ENCODE assay signal across 1 cellular context in genomic region chr17:42422958-42423712, GRCh38.
TF ChIP-seq lines count a peak whose summit lies in the region.

Gene CAVIN1, minus strand, starts transcription at chr17:42423256. Its CDS starts 159 bp downstream, at chr17:42423097.

TF ChIP-seq in HepG2, 621 proteins besides CTCF, POLR2A, EP300 and RAD21 (continued from another document and continues in another):
- TF ChIP-seq HBP1 (CRISPR knock-in tag; IDR thresholded peaks at IDR 0.05; ENCODE audit: low read depth) = no peak
- TF ChIP-seq ATF7 (IDR thresholded peaks at IDR 0.05) = no peak
- TF ChIP-seq ATF7 (CRISPR knock-in tag; IDR thresholded peaks at IDR 0.05) = 0 out of 2 replicates have a peak, but pooled peaks have one; percentile 15
- no peak for TF ChIP-seq ZNF75D (CRISPR knock-in tag; IDR thresholded peaks at IDR 0.05; ENCODE audit: borderline replicate concordance)
- TF ChIP-seq WIZ (CRISPR knock-in tag; IDR thresholded peaks at IDR 0.05) = no peak
- TF ChIP-seq ZNF44 (CRISPR knock-in tag; IDR thresholded peaks at IDR 0.05) = no peak
- no peak for TF ChIP-seq ZNF703 (CRISPR knock-in tag; IDR thresholded peaks at IDR 0.05; ENCODE audit: borderline replicate concordance)
- TF ChIP-seq KLF9 (CRISPR knock-in tag; IDR thresholded peaks at IDR 0.05; ENCODE audit: low read depth) = no peak
- TF ChIP-seq ZNF770 (CRISPR knock-in tag; IDR thresholded peaks at IDR 0.05) = peak; percentile 39
- TF ChIP-seq ZNF790 (CRISPR knock-in tag; IDR thresholded peaks at IDR 0.05; ENCODE audit: borderline replicate concordance) = no peak
- TF ChIP-seq KLF12 (CRISPR knock-in tag; IDR thresholded peaks at IDR 0.05; ENCODE audit: borderline replicate concordance) = peak; percentile 98
- TF ChIP-seq PRDM4 (CRISPR knock-in tag; IDR thresholded peaks at IDR 0.05; ENCODE audit: borderline replicate concordance) = no peak
- no peak for TF ChIP-seq STAT5B (CRISPR knock-in tag; IDR thresholded peaks at IDR 0.05)
- TF ChIP-seq RBM39 (IDR thresholded peaks at IDR 0.05; ENCODE audit: low read depth, low read length, poor library complexity, severe bottlenecking) = peak; percentile 59
- TF ChIP-seq ZNF775 (CRISPR knock-in tag; IDR thresholded peaks at IDR 0.05; ENCODE audit: borderline replicate concordance) = peak; percentile 67; the same call in 1 of the 2 replicates
- no peak for TF ChIP-seq CENPT (CRISPR knock-in tag; IDR thresholded peaks at IDR 0.05; ENCODE audit: low read depth)
- TF ChIP-seq ZNF550 (CRISPR knock-in tag; IDR thresholded peaks at IDR 0.05; ENCODE audit: borderline replicate concordance) = peak; percentile 32; the same call in 1 of the 2 replicates
- TF ChIP-seq AHR (CRISPR knock-in tag; IDR thresholded peaks at IDR 0.05) = peak; percentile 68; the same call in 1 of the 2 replicates
- peak; percentile 78 for TF ChIP-seq ZFY (CRISPR knock-in tag; IDR thresholded peaks at IDR 0.05)
- no peak for TF ChIP-seq CEBPZ (IDR thresholded peaks at IDR 0.05; ENCODE audit: low read length)
- peak; percentile 90 for TF ChIP-seq SALL2 (CRISPR knock-in tag; IDR thresholded peaks at IDR 0.05)
- TF ChIP-seq ZNF607 (CRISPR knock-in tag; IDR thresholded peaks at IDR 0.05; ENCODE audit: borderline replicate concordance) = peak; percentile 82; the same call in 1 of the 2 replicates
- TF ChIP-seq, protein P1, sequence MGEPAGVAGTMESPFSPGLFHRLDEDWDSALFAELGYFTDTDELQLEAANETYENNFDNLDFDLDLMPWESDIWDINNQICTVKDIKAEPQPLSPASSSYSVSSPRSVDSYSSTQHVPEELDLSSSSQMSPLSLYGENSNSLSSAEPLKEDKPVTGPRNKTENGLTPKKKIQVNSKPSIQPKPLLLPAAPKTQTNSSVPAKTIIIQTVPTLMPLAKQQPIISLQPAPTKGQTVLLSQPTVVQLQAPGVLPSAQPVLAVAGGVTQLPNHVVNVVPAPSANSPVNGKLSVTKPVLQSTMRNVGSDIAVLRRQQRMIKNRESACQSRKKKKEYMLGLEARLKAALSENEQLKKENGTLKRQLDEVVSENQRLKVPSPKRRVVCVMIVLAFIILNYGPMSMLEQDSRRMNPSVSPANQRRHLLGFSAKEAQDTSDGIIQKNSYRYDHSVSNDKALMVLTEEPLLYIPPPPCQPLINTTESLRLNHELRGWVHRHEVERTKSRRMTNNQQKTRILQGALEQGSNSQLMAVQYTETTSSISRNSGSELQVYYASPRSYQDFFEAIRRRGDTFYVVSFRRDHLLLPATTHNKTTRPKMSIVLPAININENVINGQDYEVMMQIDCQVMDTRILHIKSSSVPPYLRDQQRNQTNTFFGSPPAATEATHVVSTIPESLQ (CRISPR knock-in tag; conservative IDR thresholded peaks at IDR 0.05) = no peak
- peak; percentile 87 for TF ChIP-seq ZNF224 (CRISPR knock-in tag; IDR thresholded peaks at IDR 0.05)
- TF ChIP-seq SATB2 (CRISPR knock-in tag; IDR thresholded peaks at IDR 0.05) = no peak
- no peak for TF ChIP-seq NFIB (CRISPR knock-in tag; IDR thresholded peaks at IDR 0.05; ENCODE audit: borderline replicate concordance)
- no peak for TF ChIP-seq NONO (IDR thresholded peaks at IDR 0.05)
- TF ChIP-seq NONO (CRISPR knock-in tag; conservative IDR thresholded peaks at IDR 0.05) = peak; percentile 83; the same call in 1 of the 2 replicates
- no peak for TF ChIP-seq POLR2AphosphoS2 (IDR thresholded peaks at IDR 0.05; ENCODE audit: low read depth, low read length)
- TF ChIP-seq ZSCAN22 (CRISPR knock-in tag; IDR thresholded peaks at IDR 0.05) = no peak
- TF ChIP-seq PRDM10 (CRISPR knock-in tag; IDR thresholded peaks at IDR 0.05; ENCODE audit: low read depth) = peak; percentile 69; the same call in 1 of the 2 replicates
- no peak for TF ChIP-seq TERF1 (CRISPR knock-in tag; IDR thresholded peaks at IDR 0.05)
- no peak for TF ChIP-seq THYN1 (CRISPR knock-in tag; IDR thresholded peaks at IDR 0.05; ENCODE audit: borderline replicate concordance, low read depth)
- TF ChIP-seq ELF1 (CRISPR knock-in tag; IDR thresholded peaks at IDR 0.05) = no peak
- TF ChIP-seq ZNF567 (CRISPR knock-in tag; IDR thresholded peaks at IDR 0.05; ENCODE audit: borderline replicate concordance) = peak; percentile 87
- TF ChIP-seq KAT2B (IDR thresholded peaks at IDR 0.05; ENCODE audit: borderline replicate concordance, low read depth, low read length) = no peak
- TF ChIP-seq ZNF20 (CRISPR knock-in tag; IDR thresholded peaks at IDR 0.05) = no peak; the same call in 1 of the 2 replicates
- no peak for TF ChIP-seq JUND (CRISPR knock-in tag; IDR thresholded peaks at IDR 0.05)
- no peak for TF ChIP-seq NR2F2 (IDR thresholded peaks at IDR 0.05; ENCODE audit: borderline replicate concordance, low read depth)
- peak; percentile 50; the same call in 1 of the 2 replicates for TF ChIP-seq ZSCAN21 (CRISPR knock-in tag; IDR thresholded peaks at IDR 0.05; ENCODE audit: borderline replicate concordance)
- TF ChIP-seq ZNF639 (CRISPR knock-in tag; conservative IDR thresholded peaks at IDR 0.05) = no peak
- peak; percentile 80 for TF ChIP-seq HNRNPLL (IDR thresholded peaks at IDR 0.05; ENCODE audit: low read depth, low read length, poor library complexity, severe bottlenecking)
- 0 out of 2 replicates have a peak, but pooled peaks have one; percentile 64 for TF ChIP-seq ZNF543 (CRISPR knock-in tag; IDR thresholded peaks at IDR 0.05)
- TF ChIP-seq RELA (CRISPR knock-in tag; IDR thresholded peaks at IDR 0.05) = no peak
- TF ChIP-seq SNAPC2 (CRISPR knock-in tag; IDR thresholded peaks at IDR 0.05) = no peak
- no peak for TF ChIP-seq ZNF615 (CRISPR knock-in tag; IDR thresholded peaks at IDR 0.05; ENCODE audit: borderline replicate concordance)
- TF ChIP-seq ATF7-NPFF (CRISPR knock-in tag; IDR thresholded peaks at IDR 0.05; ENCODE audit: low read depth) = no peak
- TF ChIP-seq ZNF644 (CRISPR knock-in tag; IDR thresholded peaks at IDR 0.05; ENCODE audit: low read depth) = no peak
- peak; percentile 87 for TF ChIP-seq TEAD3 (CRISPR knock-in tag; optimal IDR thresholded peaks at IDR 0.05; ENCODE audit: borderline replicate concordance)
- no peak for TF ChIP-seq ZNF337 (CRISPR knock-in tag; IDR thresholded peaks at IDR 0.05; ENCODE audit: borderline replicate concordance, low read depth)
- TF ChIP-seq RBAK (CRISPR knock-in tag; IDR thresholded peaks at IDR 0.05) = no peak
- TF ChIP-seq ZNF598 (CRISPR knock-in tag; IDR thresholded peaks at IDR 0.05; ENCODE audit: borderline replicate concordance) = peak; percentile 66; the same call in 1 of the 2 replicates
